Comparison of ENCODE assay signal across 36 cellular contexts in the genomic region with DNA sequence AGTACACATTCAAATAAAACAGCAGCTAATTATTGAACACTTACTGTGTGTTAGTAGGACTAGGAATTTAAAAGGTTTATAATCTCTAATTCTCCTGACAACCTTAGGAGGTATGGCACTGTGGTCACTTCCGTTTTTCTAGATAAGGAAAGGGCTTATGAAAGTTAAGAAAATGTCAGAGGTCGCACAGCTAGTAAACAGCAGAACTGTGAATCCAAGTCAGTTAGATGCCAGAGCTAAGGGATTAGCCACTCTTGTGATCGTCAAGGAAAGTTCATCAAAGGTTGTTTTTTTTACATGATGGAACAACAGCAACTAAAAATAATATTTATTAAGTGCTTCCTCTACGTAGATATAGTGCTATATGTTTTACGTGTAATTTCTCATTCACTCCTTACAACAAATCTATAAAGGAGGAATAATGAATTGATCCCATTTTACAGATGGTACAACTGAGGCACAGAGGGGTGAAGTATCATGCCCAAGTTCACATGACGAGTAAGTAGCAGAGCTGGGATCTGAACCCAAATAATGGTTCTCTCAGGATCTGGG.
DNase-seq lines count a peak whose midpoint lies in the region; ATAC-seq, FAIRE-seq and TF ChIP-seq lines count a peak whose summit lies in the region.
"Had no signal": no experiment of that assay in that cellular context is flagged by ENCODE, and none has a peak within 500 bp of the region (broad histone marks: within the 10 kb centered on the region; RNA-seq: fewer than 3 reads in every experiment).

No MANE protein-coding gene starts in this region.

- intact Hi-C loops in left ventricle myocardium inferior (cut with micrococcal nuclease) = no loop called here
- intact Hi-C loops in cardiac septum (cut with DNase I) = no loop called here
- intact Hi-C loops in endothelial cell of umbilical vein (cut with micrococcal nuclease) = no loop called here
- intact Hi-C loops in lower lobe of right lung (cut with DNase I) = no loop called here
- intact Hi-C loops in vagina (cut with DNase I) = no loop called here

- H4K20me1 ChIP-seq in endothelial cell of umbilical vein (replicated peaks; ENCODE audit: control insufficient read depth, extremely low read depth, insufficient read depth, low read length) = no peaks in the 10 kb centered on the region

- DNase-seq in left ventricle myocardium inferior (no peak), cardiac septum (ENCODE audit: low spot score) (no peak), endothelial cell of umbilical vein (ENCODE audit: low read depth, low spot score) (no peak), lower lobe of right lung (no peak), vagina (ENCODE audit: extremely low spot score in 2 of 2) (no peak), DMS79 treated with DMSO at 0.1 percent for 48 hours (lab: John Stamatoyannopoulos, UW) (no peak), KG1 (lab: John Stamatoyannopoulos, UW) (no peak), chondrocyte (ENCODE audit: low spot score) (no peak)
- DNase-seq: activated CD4-positive, alpha-beta T cell treated with anti-CD3 and anti-CD28 coated beads, Interleukin-2, amount 10 ng/mL, durations not matched to agents 24 days and 14 days; activated effector memory CD4-positive, alpha-beta T cell treated with anti-CD3 and anti-CD28 coated beads, Interleukin-2, amount 50 U/mL, for 16 hours; activated naive CD8-positive, alpha-beta T cell treated with anti-CD3 and anti-CD28 coated beads, Interleukin-2, amount 10 ng/mL, durations not matched to agents 7 days and 5 days; activated T-cell treated with anti-CD3 and anti-CD28 coated beads, Interleukin-2, amount 50 U/mL, for 24 hours; Caco-2; cortex of kidney; effector memory CD4-positive, alpha-beta T cell; erythroblast; foreskin fibroblast; H7; heart left ventricle; MG63; NCI-H146; NCI-H446; NCI-H748 treated with DMSO at 0.1 percent for 48 hours; nephron progenitor cell; spleen; stimulated activated CD4-positive, alpha-beta T cell treated with anti-CD3 and anti-CD28 coated beads, Interleukin-2, amount 100 ng/mL, for 24 hours; T-helper 17 cell; testis had no signal

- no peak overlapping the region for H3K27ac Mint-ChIP-seq in chondrocyte (ENCODE audit: unreplicated experiment)
- H3K27ac Mint-ChIP-seq: activated CD4-positive, alpha-beta T cell treated with anti-CD3 and anti-CD28 coated beads, Interleukin-2, amount 10 ng/mL, durations not matched to agents 24 days and 14 days; activated naive CD8-positive, alpha-beta T cell treated with anti-CD3 and anti-CD28 coated beads, Interleukin-2, amount 10 ng/mL, durations not matched to agents 7 days and 5 days; activated T-cell treated with anti-CD3 and anti-CD28 coated beads, Interleukin-2, amount 50 U/mL, for 24 hours; CD14-positive monocyte; nephron progenitor cell; stimulated activated naive CD8-positive, alpha-beta T cell treated with anti-CD3 and anti-CD28 coated beads, Interleukin-15, Interleukin-2, amounts not matched to agents 100 ng/mL and 50 ng/mL, for 24 hours; T-helper 17 cell; WTC11 had no signal

- no peak overlapping the region for H3K4me2 ChIP-seq in endothelial cell of umbilical vein (ENCODE audit: insufficient read depth, low read length)
- H3K4me2 ChIP-seq: KMS-11 had no signal

- TF ChIP-seq CTCF in left ventricle myocardium inferior (IDR thresholded peaks at IDR 0.05; ENCODE audit: borderline replicate concordance) = no peak
- TF ChIP-seq CTCF in endothelial cell of umbilical vein (IDR thresholded peaks at IDR 0.05; ENCODE audit: extremely low read depth in 1 of 2, insufficient read depth in 1 of 2, low read depth in 1 of 2, low read length in 2 of 2) = no peak
- no peak for TF ChIP-seq CTCF in lower lobe of right lung (IDR thresholded peaks at IDR 0.05)
- TF ChIP-seq CTCF in vagina (IDR thresholded peaks at IDR 0.05) = no peak
- no peak for TF ChIP-seq CTCF in chondrocyte (IDR thresholded peaks at IDR 0.05)

- H3K9ac ChIP-seq in endothelial cell of umbilical vein (replicated peaks; ENCODE audit: extremely low read depth, insufficient read depth, low read length) = no peak overlapping the region
- H3K9ac ChIP-seq: KMS-11 had no signal

- POLR2A ChIA-PET in endothelial cell of umbilical vein (lab: Charles Lee) = no interaction called here

- H3K4me3 Mint-ChIP-seq in chondrocyte (ENCODE audit: unreplicated experiment) = no peak overlapping the region
- H3K4me3 Mint-ChIP-seq: activated CD4-positive, alpha-beta T cell treated with anti-CD3 and anti-CD28 coated beads, Interleukin-2, amount 10 ng/mL, durations not matched to agents 24 days and 14 days; activated naive CD8-positive, alpha-beta T cell treated with anti-CD3 and anti-CD28 coated beads, Interleukin-2, amount 10 ng/mL, durations not matched to agents 7 days and 5 days; activated T-cell treated with anti-CD3 and anti-CD28 coated beads, Interleukin-2, amount 50 U/mL, for 24 hours; CD14-positive monocyte; nephron progenitor cell; stimulated activated naive CD8-positive, alpha-beta T cell treated with anti-CD3 and anti-CD28 coated beads, Interleukin-15, Interleukin-2, amounts not matched to agents 100 ng/mL and 50 ng/mL, for 24 hours; T-helper 17 cell; WTC11 had no signal

- no peaks in the 10 kb centered on the region for H3K36me3 ChIP-seq in left ventricle myocardium inferior
- no peaks in the 10 kb centered on the region for H3K36me3 ChIP-seq in endothelial cell of umbilical vein (ENCODE audit: control insufficient read depth in 2 of 2, extremely low read depth in 1 of 2, insufficient read depth in 2 of 2, low read length in 2 of 2)
- no peaks in the 10 kb centered on the region for H3K36me3 ChIP-seq in lower lobe of right lung
- H3K36me3 ChIP-seq in vagina = no peaks in the 10 kb centered on the region
- H3K36me3 ChIP-seq: ascending aorta, heart left ventricle, MG63, spleen had no signal

- no peak for ATAC-seq in lower lobe of right lung
- ATAC-seq: T-helper 17 cell, WTC11 had no signal

- no peaks in the 10 kb centered on the region for H3K79me2 ChIP-seq in endothelial cell of umbilical vein (ENCODE audit: control insufficient read depth, insufficient read depth, low read length)

- no peaks in the 10 kb centered on the region for H3K9me1 ChIP-seq in endothelial cell of umbilical vein (replicated peaks; ENCODE audit: control insufficient read depth, extremely low read depth, insufficient read depth, low read length)

- H3K36me3 Mint-ChIP-seq in chondrocyte (ENCODE audit: low read depth) = no peaks in the 10 kb centered on the region
- H3K36me3 Mint-ChIP-seq: activated naive CD8-positive, alpha-beta T cell treated with anti-CD3 and anti-CD28 coated beads, Interleukin-2, amount 10 ng/mL, durations not matched to agents 7 days and 5 days; CD14-positive monocyte; WTC11 had no signal

- H3K27me3 ChIP-seq in left ventricle myocardium inferior (ENCODE audit: low read depth) = no peaks in the 10 kb centered on the region
- H3K27me3 ChIP-seq in endothelial cell of umbilical vein (ENCODE audit: control insufficient read depth in 2 of 2, insufficient read depth in 2 of 2, low read length in 2 of 2) = no peaks in the 10 kb centered on the region
- H3K27me3 ChIP-seq in lower lobe of right lung (ENCODE audit: low read depth) = no peaks in the 10 kb centered on the region
- H3K27me3 ChIP-seq in vagina = no peaks in the 10 kb centered on the region
- H3K27me3 ChIP-seq: ascending aorta, heart left ventricle, MG63, spleen, testis had no signal

- peak overlapping the region; percentile 42 for H2AFZ ChIP-seq in endothelial cell of umbilical vein (ENCODE audit: low read depth, low read length)

- no peak for TF ChIP-seq POLR2A in endothelial cell of umbilical vein (IDR thresholded peaks at IDR 0.05; ENCODE audit: low read depth, low read length)
- TF ChIP-seq POLR2A in vagina (IDR thresholded peaks at IDR 0.05) = no peak

- peak overlapping the region; percentile 56 for H3K27ac ChIP-seq in left ventricle myocardium inferior (replicated peaks)
- H3K27ac ChIP-seq in endothelial cell of umbilical vein (ENCODE audit: insufficient read depth, low read depth, low read length) = no peak overlapping the region
- H3K27ac ChIP-seq in lower lobe of right lung = peak overlapping the region; percentile 21
- peak overlapping the region; percentile 3 for H3K27ac ChIP-seq in vagina
- H3K27ac ChIP-seq: KMS-11, SK-N-MC had no signal

- no peaks in the 10 kb centered on the region for H3K9me3 ChIP-seq in left ventricle myocardium inferior (replicated peaks)
- no peaks in the 10 kb centered on the region for H3K9me3 ChIP-seq in endothelial cell of umbilical vein (replicated peaks; ENCODE audit: control insufficient read depth, insufficient read depth, low read length)
- no peaks in the 10 kb centered on the region for H3K9me3 ChIP-seq in lower lobe of right lung
- no peaks in the 10 kb centered on the region for H3K9me3 ChIP-seq in vagina
- H3K9me3 ChIP-seq: ascending aorta, Caco-2, MG63, spleen, testis had no signal

- peaks cover 20% of the 10 kb centered on the region for H3K4me1 ChIP-seq in left ventricle myocardium inferior
- H3K4me1 ChIP-seq in endothelial cell of umbilical vein (ENCODE audit: control insufficient read depth, extremely low read depth, insufficient read depth, low read length) = peaks cover 11% of the 10 kb centered on the region
- no peaks in the 10 kb centered on the region for H3K4me1 ChIP-seq in lower lobe of right lung
- H3K4me1 ChIP-seq in vagina = peaks cover 5% of the 10 kb centered on the region
- H3K4me1 ChIP-seq: testis had no signal

- peaks cover 16% of the 10 kb centered on the region for H3K4me1 Mint-ChIP-seq in chondrocyte (ENCODE audit: low read depth)
- H3K4me1 Mint-ChIP-seq: activated CD4-positive, alpha-beta T cell treated with anti-CD3 and anti-CD28 coated beads, Interleukin-2, amount 10 ng/mL, durations not matched to agents 24 days and 14 days; activated naive CD8-positive, alpha-beta T cell treated with anti-CD3 and anti-CD28 coated beads, Interleukin-2, amount 10 ng/mL, durations not matched to agents 7 days and 5 days; nephron progenitor cell; WTC11 had no signal

- no TSS peak for BruUV-seq in endothelial cell of umbilical vein (replicated peaks; lab: Mats Ljungman, UMichigan)

- no peaks in the 10 kb centered on the region for H3K9me3 Mint-ChIP-seq in chondrocyte (ENCODE audit: low read depth)
- H3K9me3 Mint-ChIP-seq: activated CD4-positive, alpha-beta T cell treated with anti-CD3 and anti-CD28 coated beads, Interleukin-2, amount 10 ng/mL, durations not matched to agents 24 days and 14 days; activated naive CD8-positive, alpha-beta T cell treated with anti-CD3 and anti-CD28 coated beads, Interleukin-2, amount 10 ng/mL, durations not matched to agents 7 days and 5 days; activated T-cell treated with anti-CD3 and anti-CD28 coated beads, Interleukin-2, amount 50 U/mL, for 24 hours; CD14-positive monocyte; nephron progenitor cell; stimulated activated naive CD8-positive, alpha-beta T cell treated with anti-CD3 and anti-CD28 coated beads, Interleukin-15, Interleukin-2, amounts not matched to agents 100 ng/mL and 50 ng/mL, for 24 hours; WTC11 had no signal

- H3K27me3 Mint-ChIP-seq in chondrocyte (ENCODE audit: low read depth) = no peaks in the 10 kb centered on the region

- no peak for FAIRE-seq in endothelial cell of umbilical vein (lab: Jason Lieb, UNC)
- FAIRE-seq: G401.6, urothelium cell line had no signal

- dilution Hi-C loops in endothelial cell of umbilical vein (cut with MboI; ENCODE audit: extremely low pct_ligation_motif_present, low sequenced_read_pairs) = no loop called here

- no peak overlapping the region for H3K4me3 ChIP-seq in left ventricle myocardium inferior
- no peak overlapping the region for H3K4me3 ChIP-seq in endothelial cell of umbilical vein (replicated peaks in 1 of 3; ENCODE audit: insufficient read depth in 1 of 3, low read depth in 1 of 3, low read length in 3 of 3)
- no peak overlapping the region for H3K4me3 ChIP-seq in lower lobe of right lung
- H3K4me3 ChIP-seq in vagina = no peak overlapping the region
- H3K4me3 ChIP-seq: ascending aorta, heart left ventricle, MG63, SK-N-MC, spleen, testis had no signal

- CTCF ChIA-PET in endothelial cell of umbilical vein (lab: Charles Lee) = interaction anchor here (0.5 to 1.6 kb wide), 5 partner anchors 9 to 343 kb away, joined by 3 to 5 read pairs (median 5); no protein-coding TSS in a partner anchor
